In the genomic region with DNA sequence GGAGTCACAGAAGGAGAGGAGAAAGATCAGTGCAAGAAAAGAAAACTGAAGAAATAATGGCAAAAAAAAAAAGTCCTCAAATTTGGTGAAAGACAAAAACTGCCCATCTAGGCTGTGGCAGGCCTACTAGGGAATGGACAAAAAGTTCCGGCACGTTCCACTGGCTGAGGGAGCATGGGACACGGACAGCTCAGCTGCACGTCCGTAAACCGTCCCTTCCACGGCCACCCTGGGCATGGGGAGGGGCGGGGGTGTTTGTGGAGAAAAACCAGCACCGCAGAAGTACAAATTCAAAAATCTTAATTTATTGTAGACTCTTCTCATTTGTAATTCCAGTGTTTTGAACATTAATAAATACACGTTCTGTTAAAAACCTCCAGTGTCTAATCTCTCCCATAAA, we compare ENCODE assay signal across 14 cellular contexts. TPM values are rescaled to one million over a fixed set of nuclear protein-coding genes. Genes with fewer than 3 reads are reported as not detected.
A peak's percentile ranks its signal among the peaks of the same experiment; 100 is the strongest.
DNase-seq lines count a peak whose midpoint lies in the region; ATAC-seq and TF ChIP-seq lines count a peak whose summit lies in the region.
"Had no signal": no experiment of that assay in that cellular context is flagged by ENCODE, and none has a peak within 500 bp of the region (broad histone marks: within the 10 kb centered on the region; RNA-seq: fewer than 3 reads in every experiment).

No MANE protein-coding gene starts in this region.

- H3K36me3 Mint-ChIP-seq in Caco-2 (ENCODE audit: insufficient read depth, unreplicated experiment) (peaks cover 65% of the 10 kb centered on the region), chondrocyte (ENCODE audit: low read depth) (peaks cover 11% of the 10 kb centered on the region), nephron progenitor cell (ENCODE audit: low read depth) (peaks cover 39% of the 10 kb centered on the region)

- H3K27ac Mint-ChIP-seq in Caco-2 (ENCODE audit: unreplicated experiment), result peak overlapping the region; percentile 4
- H3K27ac Mint-ChIP-seq in chondrocyte (ENCODE audit: unreplicated experiment), result no peak overlapping the region
- peak overlapping the region; percentile 2 for H3K27ac Mint-ChIP-seq in nephron progenitor cell
- H3K27ac Mint-ChIP-seq: CD14-positive monocyte; CD8-positive, alpha-beta T cell; H9 had no signal

- H3K9me3 Mint-ChIP-seq in Caco-2 (ENCODE audit: unreplicated experiment), result no peaks in the 10 kb centered on the region
- no peaks in the 10 kb centered on the region for H3K9me3 Mint-ChIP-seq in chondrocyte (ENCODE audit: low read depth)
- H3K9me3 Mint-ChIP-seq in nephron progenitor cell, result peaks cover 14% of the 10 kb centered on the region

- no peaks in the 10 kb centered on the region for H3K4me1 ChIP-seq in Caco-2
- H3K4me1 ChIP-seq in tibial artery, result no peaks in the 10 kb centered on the region

- H3K4me1 Mint-ChIP-seq in Caco-2 (ENCODE audit: low read depth, unreplicated experiment) (no peaks in the 10 kb centered on the region), chondrocyte (ENCODE audit: low read depth) (no peaks in the 10 kb centered on the region), nephron progenitor cell (peaks cover 3% of the 10 kb centered on the region)
- H3K4me1 Mint-ChIP-seq: CD14-positive monocyte, H9 had no signal

- no peaks in the 10 kb centered on the region for H3K9me3 ChIP-seq in Caco-2
- no peaks in the 10 kb centered on the region for H3K9me3 ChIP-seq in tibial artery

- no peak overlapping the region for H3K4me3 ChIP-seq in Caco-2 (ENCODE audit: low read depth, low read length)
- H3K4me3 ChIP-seq in tibial artery, result no peak overlapping the region

- peak overlapping the region; percentile 31 for H3K27ac ChIP-seq in 22Rv1
- no peak overlapping the region for H3K27ac ChIP-seq in tibial artery
- H3K27ac ChIP-seq: HL-60 had no signal

- POLR2A ChIA-PET in Caco-2 (lab: Charles Lee), result no interaction called here

- ATAC-seq in HG03342 (IDR thresholded peaks at IDR 0.05; ENCODE audit: unreplicated experiment), result no peak
- ATAC-seq: CD8-positive, alpha-beta T cell had no signal

- H3K36me3 ChIP-seq in Caco-2 (ENCODE audit: control insufficient read depth, insufficient read depth, low read length) (no peaks in the 10 kb centered on the region), tibial artery (peaks cover 8 to 58% (median 17%) of the 10 kb centered on the region in 3 donors)

- DNase-seq in Caco-2 (no peak), chondrocyte (ENCODE audit: low spot score) (peak; percentile 55), nephron progenitor cell (no peak), inferior parietal cortex (ENCODE audit: extremely low spot score) (no peak), tibial artery (no peak)
- DNase-seq: CD8-positive, alpha-beta T cell; COR-L47; GF-D8; GOT3; H9 had no signal

- CTCF ChIA-PET in Caco-2 (lab: Charles Lee), result no interaction called here

- H3K27me3 ChIP-seq in Caco-2 (replicated peaks; ENCODE audit: control insufficient read depth, insufficient read depth, low read length) (no peaks in the 10 kb centered on the region), tibial artery (peaks cover 0 to 18% of the 10 kb centered on the region in 2 donors)

- intact Hi-C loops in Caco-2 (cut with micrococcal nuclease; ENCODE audit: unreplicated experiment), result no loop called here
- intact Hi-C loops in tibial artery (cut with DNase I; ENCODE audit: low total_unique reads), result no loop called here

- TF ChIP-seq CTCF in 22Rv1 (IDR thresholded peaks at IDR 0.05) (no peak), Caco-2 (IDR thresholded peaks at IDR 0.05; ENCODE audit: insufficient read depth in 1 of 2, low read depth in 1 of 2, low read length in 1 of 2, severe bottlenecking in 1 of 2, unreplicated experiment in 1 of 2) (no peak), chondrocyte (IDR thresholded peaks at IDR 0.05) (no peak), nephron progenitor cell (IDR thresholded peaks at IDR 0.05) (no peak), tibial artery (IDR thresholded peaks at IDR 0.05) (no peak)

- no peaks in the 10 kb centered on the region for H3K27me3 Mint-ChIP-seq in Caco-2 (ENCODE audit: insufficient read depth, unreplicated experiment)
- H3K27me3 Mint-ChIP-seq in chondrocyte (ENCODE audit: low read depth), result no peaks in the 10 kb centered on the region
- no peaks in the 10 kb centered on the region for H3K27me3 Mint-ChIP-seq in nephron progenitor cell (ENCODE audit: low read depth, poor library complexity)

- H3K4me3 Mint-ChIP-seq in Caco-2 (ENCODE audit: unreplicated experiment) (no peak overlapping the region), chondrocyte (ENCODE audit: unreplicated experiment) (no peak overlapping the region), nephron progenitor cell (no peak overlapping the region)
- H3K4me3 Mint-ChIP-seq: CD14-positive monocyte; CD8-positive, alpha-beta T cell; H9 had no signal

- BruUV-seq in Caco-2 (replicated peaks; lab: Mats Ljungman, UMichigan), result no TSS peak

RNA-seq across cellular contexts. Expression of gene TRMU, which starts 25.4 kb away (rescaled TPM):
- total RNA-seq in Caco-2 (2022), result 73.9 and 78.4 TPM in 2 replicates
- total RNA-seq in chondrocyte, result 26.5 to 39.2 TPM (median 27.3 TPM) in 3 replicates
